In the genomic region with DNA sequence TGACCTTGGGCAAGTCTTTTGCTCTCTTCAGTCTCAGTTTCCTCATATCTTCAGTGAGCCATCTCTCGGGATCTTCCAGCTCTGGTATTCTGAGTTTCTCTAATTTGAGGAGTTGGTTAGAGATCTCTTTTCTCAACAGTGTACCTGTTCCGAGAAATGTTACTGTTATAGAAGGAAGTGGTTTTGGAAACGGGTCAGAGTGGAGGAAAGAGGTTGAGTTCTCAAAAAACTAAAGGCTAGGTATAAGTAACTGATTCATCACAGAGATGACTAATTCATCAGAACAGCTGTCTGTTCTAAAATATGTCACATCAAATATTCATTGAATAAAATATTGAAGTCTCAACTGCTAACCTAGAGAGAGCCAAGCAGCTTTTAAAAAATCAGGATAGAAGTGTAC, we compare ENCODE assay signal across 10 cellular contexts.
DNase-seq lines count a peak whose midpoint lies in the region; ATAC-seq lines count a peak whose summit lies in the region.
"Had no signal": no experiment of that assay in that cellular context is flagged by ENCODE, and none has a peak within 500 bp of the region (broad histone marks: within the 10 kb centered on the region; RNA-seq: fewer than 3 reads in every experiment).

No MANE protein-coding gene starts in this region.

- H3K36me3 Mint-ChIP-seq in activated naive CD4-positive, alpha-beta T cell treated with anti-CD3 and anti-CD28 coated beads, Interleukin-2, amount 10 ng/mL, durations not matched to agents 7 days and 5 days = peaks cover 4% of the 10 kb centered on the region
- peaks cover 7% of the 10 kb centered on the region for H3K36me3 Mint-ChIP-seq in activated T-helper 1 cell treated with anti-CD3 and anti-CD28 coated beads, Interleukin-12 subunit alpha, Interleukin-12 subunit beta, Interleukin-2, Interleukin-4 antibody, amounts not matched to agents 30 ng/mL and 10 ng/mL and 1 ng/mL, durations not matched to agents 14 hours and 24 hours and 36 hours (ENCODE audit: low read depth)
- H3K36me3 Mint-ChIP-seq in stimulated activated naive B cell treated with anti-CD40 and anti-IgM and Interleukin-4, amounts not matched to agents 10 μg/mL and 1 μg/mL and 100 μg/mL, for 72 hours = no peaks in the 10 kb centered on the region

- CTCF ChIA-PET in activated naive CD4-positive, alpha-beta T cell treated with anti-CD3 and anti-CD28 coated beads, Interleukin-2, amount 10 ng/mL, durations not matched to agents 7 days and 5 days (lab: Charles Lee) = interaction anchor here (1.0 to 1.9 kb wide), 10 partner anchors 9 to 328 kb away, joined by 3 to 6 read pairs (median 3); no protein-coding TSS in a partner anchor

- H3K9me3 Mint-ChIP-seq in activated naive CD4-positive, alpha-beta T cell treated with anti-CD3 and anti-CD28 coated beads, Interleukin-2, amount 10 ng/mL, durations not matched to agents 7 days and 5 days = no peaks in the 10 kb centered on the region
- no peaks in the 10 kb centered on the region for H3K9me3 Mint-ChIP-seq in activated T-helper 1 cell treated with anti-CD3 and anti-CD28 coated beads, Interleukin-12 subunit alpha, Interleukin-12 subunit beta, Interleukin-2, Interleukin-4 antibody, amounts not matched to agents 30 ng/mL and 10 ng/mL and 1 ng/mL, durations not matched to agents 14 hours and 24 hours and 36 hours
- no peaks in the 10 kb centered on the region for H3K9me3 Mint-ChIP-seq in stimulated activated naive B cell treated with anti-CD40 and anti-IgM and Interleukin-4, amounts not matched to agents 10 μg/mL and 1 μg/mL and 100 μg/mL, for 72 hours

- peaks cover 70% of the 10 kb centered on the region for H3K4me1 Mint-ChIP-seq in activated naive CD4-positive, alpha-beta T cell treated with anti-CD3 and anti-CD28 coated beads, Interleukin-2, amount 10 ng/mL, durations not matched to agents 7 days and 5 days
- H3K4me1 Mint-ChIP-seq in activated T-helper 1 cell treated with anti-CD3 and anti-CD28 coated beads, Interleukin-12 subunit alpha, Interleukin-12 subunit beta, Interleukin-2, Interleukin-4 antibody, amounts not matched to agents 30 ng/mL and 10 ng/mL and 1 ng/mL, durations not matched to agents 14 hours and 24 hours and 36 hours (ENCODE audit: low read depth) = peaks cover 90% of the 10 kb centered on the region
- H3K4me1 Mint-ChIP-seq in stimulated activated naive B cell treated with anti-CD40 and anti-IgM and Interleukin-4, amounts not matched to agents 10 μg/mL and 1 μg/mL and 100 μg/mL, for 72 hours = peaks cover 4 to 13% of the 10 kb centered on the region in 2 donors

- H3K27me3 Mint-ChIP-seq in activated naive CD4-positive, alpha-beta T cell treated with anti-CD3 and anti-CD28 coated beads, Interleukin-2, amount 10 ng/mL, durations not matched to agents 7 days and 5 days = no peaks in the 10 kb centered on the region
- H3K27me3 Mint-ChIP-seq in activated T-helper 1 cell treated with anti-CD3 and anti-CD28 coated beads, Interleukin-12 subunit alpha, Interleukin-12 subunit beta, Interleukin-2, Interleukin-4 antibody, amounts not matched to agents 30 ng/mL and 10 ng/mL and 1 ng/mL, durations not matched to agents 14 hours and 24 hours and 36 hours (ENCODE audit: insufficient read depth) = no peaks in the 10 kb centered on the region
- no peaks in the 10 kb centered on the region for H3K27me3 Mint-ChIP-seq in stimulated activated naive B cell treated with anti-CD40 and anti-IgM and Interleukin-4, amounts not matched to agents 10 μg/mL and 1 μg/mL and 100 μg/mL, for 72 hours

- H3K4me3 Mint-ChIP-seq in activated naive CD4-positive, alpha-beta T cell treated with anti-CD3 and anti-CD28 coated beads, Interleukin-2, amount 10 ng/mL, durations not matched to agents 7 days and 5 days = peak overlapping the region; percentile 19
- peak overlapping the region; percentile 63 for H3K4me3 Mint-ChIP-seq in activated T-helper 1 cell treated with anti-CD3 and anti-CD28 coated beads, Interleukin-12 subunit alpha, Interleukin-12 subunit beta, Interleukin-2, Interleukin-4 antibody, amounts not matched to agents 30 ng/mL and 10 ng/mL and 1 ng/mL, durations not matched to agents 14 hours and 24 hours and 36 hours
- H3K4me3 Mint-ChIP-seq in stimulated activated naive B cell treated with anti-CD40 and anti-IgM and Interleukin-4, amounts not matched to agents 10 μg/mL and 1 μg/mL and 100 μg/mL, for 72 hours = no peak overlapping the region

- DNase-seq in activated naive CD4-positive, alpha-beta T cell treated with anti-CD3 and anti-CD28 coated beads, Interleukin-2, amount 10 ng/mL, durations not matched to agents 7 days and 5 days = no peak
- DNase-seq in activated naive CD4-positive, alpha-beta T cell treated with Interleukin-2 at 50 U/mL for 16 hours = no peak
- peak; percentile 31 for DNase-seq in activated T-helper 1 cell treated with anti-CD3 and anti-CD28 coated beads, Interleukin-12 subunit alpha, Interleukin-12 subunit beta, Interleukin-2, Interleukin-4 antibody, amounts not matched to agents 30 ng/mL and 10 ng/mL and 1 ng/mL, durations not matched to agents 14 hours and 24 hours and 36 hours (ENCODE audit: low spot score)
- no peak for DNase-seq in stimulated activated naive B cell treated with anti-CD40 and anti-IgM and Interleukin-4, amounts not matched to agents 10 μg/mL and 1 μg/mL and 100 μg/mL, for 72 hours
- DNase-seq in NCI-H1694 (lab: John Stamatoyannopoulos, UW) = no peak
- no peak for DNase-seq in DMS153 treated with DMSO at 0.1 percent for 48 hours (lab: John Stamatoyannopoulos, UW; ENCODE audit: unreplicated experiment)
- DNase-seq in amygdala (lab: John Stamatoyannopoulos, UW) = no peak
- DNase-seq: NCI-H2227 treated with DMSO at 0.1 percent for 48 hours, T1000 had no signal

- peak overlapping the region; percentile 93 for H3K27ac Mint-ChIP-seq in activated naive CD4-positive, alpha-beta T cell treated with anti-CD3 and anti-CD28 coated beads, Interleukin-2, amount 10 ng/mL, durations not matched to agents 7 days and 5 days
- peak overlapping the region; percentile 92 for H3K27ac Mint-ChIP-seq in activated T-helper 1 cell treated with anti-CD3 and anti-CD28 coated beads, Interleukin-12 subunit alpha, Interleukin-12 subunit beta, Interleukin-2, Interleukin-4 antibody, amounts not matched to agents 30 ng/mL and 10 ng/mL and 1 ng/mL, durations not matched to agents 14 hours and 24 hours and 36 hours
- no peak overlapping the region for H3K27ac Mint-ChIP-seq in stimulated activated naive B cell treated with anti-CD40 and anti-IgM and Interleukin-4, amounts not matched to agents 10 μg/mL and 1 μg/mL and 100 μg/mL, for 72 hours

- intact Hi-C loops in activated T-helper 1 cell treated with anti-CD3 and anti-CD28 coated beads, Interleukin-12 subunit alpha, Interleukin-12 subunit beta, Interleukin-2, Interleukin-4 antibody, amounts not matched to agents 30 ng/mL and 10 ng/mL and 1 ng/mL, durations not matched to agents 14 hours and 24 hours and 36 hours (cut with micrococcal nuclease) = loop anchor here (1.0 to 10.0 kb wide), 12 partner anchors 9 to 954 kb away; a partner anchor contains a TSS

- ATAC-seq in HG03139 (IDR thresholded peaks at IDR 0.05; ENCODE audit: unreplicated experiment) = peak; percentile 70
- ATAC-seq in stimulated activated naive B cell treated with anti-CD40 and anti-IgM and Interleukin-4, amounts not matched to agents 10 μg/mL and 1 μg/mL and 100 μg/mL, for 72 hours (replicated peaks) = peak; percentile 83 to 88

Comparison
In these comparisons a context has a peak if more than half of its experiments do, and no peak if none do; other contexts are left out.
1. H3K4me3 Mint-ChIP-seq: peak in activated naive CD4-positive, alpha-beta T cell treated with anti-CD3 and anti-CD28 coated beads, Interleukin-2, amount 10 ng/mL, durations not matched to agents 7 days and 5 days (single experiment) and activated T-helper 1 cell treated with anti-CD3 and anti-CD28 coated beads, Interleukin-12 subunit alpha, Interleukin-12 subunit beta, Interleukin-2, Interleukin-4 antibody, amounts not matched to agents 30 ng/mL and 10 ng/mL and 1 ng/mL, durations not matched to agents 14 hours and 24 hours and 36 hours (single experiment); none in stimulated activated naive B cell treated with anti-CD40 and anti-IgM and Interleukin-4, amounts not matched to agents 10 μg/mL and 1 μg/mL and 100 μg/mL, for 72 hours (0 of 2).